ENCODE assay signal across 2 cellular contexts in the genomic region with DNA sequence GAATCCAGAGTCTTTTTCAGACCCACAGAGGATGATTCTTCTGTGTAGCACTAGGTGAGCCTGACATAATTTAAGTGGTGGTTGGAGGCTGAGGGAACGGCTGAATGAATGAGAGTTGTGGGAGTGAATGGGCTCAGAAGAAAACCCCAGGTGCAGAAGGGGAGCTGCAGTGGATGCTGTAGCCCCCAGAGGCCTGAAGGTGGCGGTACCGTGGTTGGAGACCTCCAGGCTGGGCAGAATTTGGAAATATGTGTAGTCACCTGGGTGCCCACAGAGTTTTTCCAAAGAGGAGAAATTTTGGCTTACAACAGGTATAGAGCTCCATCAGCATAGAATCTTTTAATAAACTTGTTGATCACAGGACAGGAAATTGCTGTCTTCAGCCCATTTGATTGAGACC.
A peak's percentile ranks its signal among the peaks of the same experiment; 100 is the strongest.
TF ChIP-seq lines count a peak whose summit lies in the region.

No MANE protein-coding gene starts in this region.

TF ChIP-seq in HepG2, 621 proteins besides CTCF, POLR2A, EP300 and RAD21:
- TF ChIP-seq, protein P1, sequence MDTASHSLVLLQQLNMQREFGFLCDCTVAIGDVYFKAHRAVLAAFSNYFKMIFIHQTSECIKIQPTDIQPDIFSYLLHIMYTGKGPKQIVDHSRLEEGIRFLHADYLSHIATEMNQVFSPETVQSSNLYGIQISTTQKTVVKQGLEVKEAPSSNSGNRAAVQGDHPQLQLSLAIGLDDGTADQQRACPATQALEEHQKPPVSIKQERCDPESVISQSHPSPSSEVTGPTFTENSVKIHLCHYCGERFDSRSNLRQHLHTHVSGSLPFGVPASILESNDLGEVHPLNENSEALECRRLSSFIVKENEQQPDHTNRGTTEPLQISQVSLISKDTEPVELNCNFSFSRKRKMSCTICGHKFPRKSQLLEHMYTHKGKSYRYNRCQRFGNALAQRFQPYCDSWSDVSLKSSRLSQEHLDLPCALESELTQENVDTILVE (CRISPR knock-in tag; IDR thresholded peaks at IDR 0.05) = no peak
- peak; percentile 42 for TF ChIP-seq XRCC5 (optimal IDR thresholded peaks at IDR 0.05; ENCODE audit: low read length)
- TF ChIP-seq SMC3 (IDR thresholded peaks at IDR 0.05; ENCODE audit: low read length) = peak; percentile 31

TF ChIP-seq in endothelial cell of umbilical vein, 7 proteins besides CTCF, POLR2A, EP300 and RAD21:
- TF ChIP-seq JUN (IDR thresholded peaks at IDR 0.05; ENCODE audit: borderline replicate concordance, insufficient read depth, insufficient read length, low read depth) = no peak
- TF ChIP-seq EZH2 (IDR thresholded peaks at IDR 0.05; ENCODE audit: borderline replicate concordance, low read depth, low read length, severe bottlenecking) = no peak
- TF ChIP-seq POLR2AphosphoS5 (IDR thresholded peaks at IDR 0.05; ENCODE audit: insufficient read depth, low read depth, low read length) = no peak
- TF ChIP-seq GATA2 (IDR thresholded peaks at IDR 0.05; ENCODE audit: insufficient read depth, insufficient read length, low read depth, low read length) = no peak
- no peak for TF ChIP-seq FOS (IDR thresholded peaks at IDR 0.05; ENCODE audit: borderline replicate concordance, insufficient read depth, low read length)
- TF ChIP-seq, protein P2, sequence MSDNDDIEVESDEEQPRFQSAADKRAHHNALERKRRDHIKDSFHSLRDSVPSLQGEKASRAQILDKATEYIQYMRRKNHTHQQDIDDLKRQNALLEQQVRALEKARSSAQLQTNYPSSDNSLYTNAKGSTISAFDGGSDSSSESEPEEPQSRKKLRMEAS (IDR thresholded peaks at IDR 0.05; ENCODE audit: insufficient read depth, insufficient read length) = no peak
- TF ChIP-seq MYC (IDR thresholded peaks at IDR 0.05; ENCODE audit: low read depth, low read length) = no peak
TF ChIP-seq in endothelial cell of umbilical vein: peak in this region for 0.
